ENCODE assay signal across 1 cellular context in genomic region chr2:101252408-101253012, GRCh38.
A peak's percentile ranks its signal among the peaks of the same experiment; 100 is the strongest.
TF ChIP-seq lines count a peak whose summit lies in the region.

TSS of gene CNOT11 (plus strand) at chr2:101252886. CDS start at chr2:101252965, 79 bp downstream.

TF ChIP-seq in H1, 55 proteins besides CTCF, POLR2A, EP300 and RAD21 (continued from another document):
- TF ChIP-seq MAX (IDR thresholded peaks at IDR 0.05) (peak; percentile 59), TAF1 (IDR thresholded peaks at IDR 0.05; ENCODE audit: low read depth, low read length) (peak; percentile 70), SP4 (IDR thresholded peaks at IDR 0.05; ENCODE audit: low read length) (no peak), E2F6 (IDR thresholded peaks at IDR 0.05) (peak; percentile 67), POLR2AphosphoS5 (IDR thresholded peaks at IDR 0.05; ENCODE audit: low read depth, low read length) (peak; percentile 75)
